In the genomic region with DNA sequence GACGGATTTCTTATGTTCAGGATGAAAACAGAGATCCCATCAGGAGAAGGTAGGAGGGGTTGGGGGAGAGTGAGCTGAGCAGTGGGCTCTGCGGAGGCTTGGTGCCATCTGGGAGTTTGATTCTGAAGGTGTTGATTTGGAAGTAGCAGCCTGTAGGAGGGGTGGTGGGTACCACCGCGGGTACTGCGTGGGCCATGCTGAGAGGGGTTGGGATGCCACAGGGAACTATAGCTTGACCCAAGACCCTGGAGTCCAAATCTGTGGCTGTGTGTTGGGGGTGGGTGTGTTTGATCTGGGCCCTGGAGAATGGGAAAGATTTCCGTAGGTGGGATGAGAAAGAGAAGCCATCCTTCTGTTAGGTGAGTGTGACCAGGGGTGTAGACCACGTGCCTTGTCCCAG, we compare ENCODE assay signal across 17 cellular contexts.
"Had no signal": no experiment of that assay in that cellular context is flagged by ENCODE, and none has a peak within 500 bp of the region (broad histone marks: within the 10 kb centered on the region; RNA-seq: fewer than 3 reads in every experiment).

No MANE protein-coding gene starts in this region.

- ATAC-seq: body of pancreas, esophagus mucosa, gastrocnemius medialis, pancreas had no signal

- H3K27me3 Mint-ChIP-seq: activated CD4-positive, alpha-beta memory T cell treated with anti-CD3 and anti-CD28 coated beads for 36 hours had no signal

- H3K27ac ChIP-seq: body of pancreas, gastrocnemius medialis, pancreas, vagina had no signal

- H3K4me3 ChIP-seq: body of pancreas, gastrocnemius medialis, lung, pancreas, thyroid gland, vagina had no signal

- H3K27me3 ChIP-seq: body of pancreas, gastrocnemius medialis, pancreas, thyroid gland, vagina had no signal

- H3K4me3 Mint-ChIP-seq: activated CD4-positive, alpha-beta memory T cell treated with anti-CD3 and anti-CD28 coated beads for 36 hours; mesothelial cell of epicardium had no signal

- H3K9me3 ChIP-seq: body of pancreas, gastrocnemius medialis, pancreas, thyroid gland, vagina had no signal

- DNase-seq: activated CD4-positive, alpha-beta memory T cell treated with anti-CD3 and anti-CD28 coated beads for 36 hours; activated naive CD4-positive, alpha-beta T cell treated with Interleukin-2 at 50 U/mL for 16 hours; activated T-cell treated with anti-CD3 and anti-CD28 coated beads for 4 hours; body of pancreas; central memory CD4-positive, alpha-beta T cell; cortex of kidney; gastrocnemius medialis; stimulated activated CD8-positive, alpha-beta memory T cell treated with anti-CD3 and anti-CD28 coated beads, Interleukin-4, amount 100 ng/mL, for 48 hours; stimulated activated naive CD4-positive, alpha-beta T cell treated with Interleukin-2 at 50 U/mL for 16 hours; SW 1271; T-helper 2 cell; thyroid gland had no signal

- H3K9me3 Mint-ChIP-seq: activated CD4-positive, alpha-beta memory T cell treated with anti-CD3 and anti-CD28 coated beads for 36 hours; mesothelial cell of epicardium had no signal

- H3K27ac Mint-ChIP-seq: activated CD4-positive, alpha-beta memory T cell treated with anti-CD3 and anti-CD28 coated beads for 36 hours; mesothelial cell of epicardium had no signal
